ENCODE assay signal across 8 cellular contexts in genomic region chr9:96417051-96417586, GRCh38. TPM values are rescaled to one million over a fixed set of nuclear protein-coding genes. Genes with fewer than 3 reads are reported as not detected.
DNase-seq lines count a peak whose midpoint lies in the region; ATAC-seq, FAIRE-seq and TF ChIP-seq lines count a peak whose summit lies in the region.

No MANE protein-coding gene starts in this region.

- TF ChIP-seq POLR2A in breast epithelium (IDR thresholded peaks at IDR 0.05) = no peak

- H3K27me3 ChIP-seq in WERI-Rb-1 (ENCODE audit: insufficient read depth, low read depth, severe bottlenecking) (no peaks in the 10 kb centered on the region), breast epithelium (no peaks in the 10 kb centered on the region), small intestine (ENCODE audit: control insufficient read depth in 2 of 2, insufficient read depth in 2 of 2, low read length in 2 of 2) (no peaks in the 10 kb centered on the region)

- 0 to 1% (median 0%) methylated on average over 37 to 50 of the region's 50 CpGs for WGBS in small intestine, 3 donors

- H3K4me3 ChIP-seq in WERI-Rb-1 (ENCODE audit: low read depth, low read length) (peak overlapping the region; percentile 78), breast epithelium (peak overlapping the region; percentile 80 to 97 (median 83)), small intestine (ENCODE audit: low read depth in 1 of 2, low read length in 2 of 2) (peak overlapping the region; percentile 66 to 81)

- ATAC-seq in HG02798 (IDR thresholded peaks at IDR 0.05; ENCODE audit: poor library complexity, unreplicated experiment) (peak; percentile 36), GM18873 (IDR thresholded peaks at IDR 0.05; ENCODE audit: low FRiP score, unreplicated experiment) (no peak)

- H3K36me3 ChIP-seq in WERI-Rb-1 (peaks cover 42% of the 10 kb centered on the region), breast epithelium (no peaks in the 10 kb centered on the region), small intestine (ENCODE audit: control insufficient read depth in 2 of 2, insufficient read depth in 2 of 2, low read length in 2 of 2) (no peaks in the 10 kb centered on the region)

- in situ Hi-C loops in G401 (cut with HindIII; ENCODE audit: low sequenced_read_pairs) = no loop called here

- DNase-seq in G401 (ENCODE audit: low spot score) = peak; percentile 87
- peak; percentile 82 for DNase-seq in NCI-H2171 (lab: John Stamatoyannopoulos, UW)
- peak; percentile 96 for DNase-seq in WERI-Rb-1
- peak; percentile 79 to 83 for DNase-seq in breast epithelium (ENCODE audit: low spot score in 2 of 2)
- DNase-seq in iPS-NIHi7 (ENCODE audit: extremely low spot score) = peak; percentile 87
- peak; percentile 84 for DNase-seq in small intestine

- no peak for FAIRE-seq in small intestine (lab: Jason Lieb, UNC)

- H3K27ac ChIP-seq in WERI-Rb-1 = peak overlapping the region; percentile 99
- H3K27ac ChIP-seq in breast epithelium = peak overlapping the region; percentile 97 to 99
- peak overlapping the region; percentile 92 to 95 for H3K27ac ChIP-seq in small intestine (ENCODE audit: low read depth in 1 of 2, low read length in 1 of 2)

- intact Hi-C loops in breast epithelium (cut with DNase I; ENCODE audit: low total_unique reads) = no loop called here

- TF ChIP-seq CTCF in WERI-Rb-1 (IDR thresholded peaks at IDR 0.05; ENCODE audit: low read depth, low read length) (no peak), breast epithelium (IDR thresholded peaks at IDR 0.05) (peak in 2 of 3 donors; percentile 17 to 19)

- peaks cover 4 to 10% of the 10 kb centered on the region in 2 donors for H3K4me1 ChIP-seq in breast epithelium
- H3K4me1 ChIP-seq in small intestine (ENCODE audit: control insufficient read depth in 2 of 2, insufficient read depth in 1 of 2, low read depth in 1 of 2, low read length in 1 of 2) = no peaks in the 10 kb centered on the region

- no peaks in the 10 kb centered on the region for H3K9me3 ChIP-seq in WERI-Rb-1 (ENCODE audit: severe bottlenecking)
- no peaks in the 10 kb centered on the region for H3K9me3 ChIP-seq in breast epithelium
- H3K9me3 ChIP-seq in small intestine (ENCODE audit: control insufficient read depth, low read depth) = no peaks in the 10 kb centered on the region

RNA-seq across cellular contexts. Expression of gene ZNF367, which starts 1.1 kb away (rescaled TPM):
- 8.6 and 10.7 TPM in 2 replicates for total RNA-seq in G401 (2014; rRNA removed; shearing (Covaris generic))
- 1 to 10 TPM in 2 of 3 donors, under 1 TPM in 1; 0.98 to 1.8 (median 1.2) TPM for total RNA-seq in breast epithelium
- 1 to 10 TPM in 2 of 3 donors, under 1 TPM in 1; 0.54 to 4.6 (median 1.3) TPM for polyA plus RNA-seq in small intestine

RNA-seq across cellular contexts. Expression of gene HABP4, which starts 32.9 kb away (rescaled TPM):
- total RNA-seq in G401 (2014; rRNA removed; shearing (Covaris generic)) = 66.0 and 78.9 TPM in 2 replicates
- 10 to 100 TPM in 2 of 3 donors, 1 to 10 TPM in 1; 9.7 to 26.6 (median 22.3) TPM for total RNA-seq in breast epithelium
- 1 to 10 TPM; 1.1 to 7.9 (median 4.1) TPM for polyA plus RNA-seq in small intestine

RNA-seq across cellular contexts. Expression of gene SLC35D2, which starts 33.6 kb away (rescaled TPM):
- total RNA-seq in G401 (2014; rRNA removed; shearing (Covaris generic)) = 23.3 and 25.7 TPM in 2 replicates
- 10 to 100 TPM; 21.2 to 25.6 (median 21.3) TPM for total RNA-seq in breast epithelium
- 10 to 100 TPM; 57.2 to 92.7 (median 79.4) TPM for polyA plus RNA-seq in small intestine
